ENCODE assay signal across 1 cellular context in the genomic region with DNA sequence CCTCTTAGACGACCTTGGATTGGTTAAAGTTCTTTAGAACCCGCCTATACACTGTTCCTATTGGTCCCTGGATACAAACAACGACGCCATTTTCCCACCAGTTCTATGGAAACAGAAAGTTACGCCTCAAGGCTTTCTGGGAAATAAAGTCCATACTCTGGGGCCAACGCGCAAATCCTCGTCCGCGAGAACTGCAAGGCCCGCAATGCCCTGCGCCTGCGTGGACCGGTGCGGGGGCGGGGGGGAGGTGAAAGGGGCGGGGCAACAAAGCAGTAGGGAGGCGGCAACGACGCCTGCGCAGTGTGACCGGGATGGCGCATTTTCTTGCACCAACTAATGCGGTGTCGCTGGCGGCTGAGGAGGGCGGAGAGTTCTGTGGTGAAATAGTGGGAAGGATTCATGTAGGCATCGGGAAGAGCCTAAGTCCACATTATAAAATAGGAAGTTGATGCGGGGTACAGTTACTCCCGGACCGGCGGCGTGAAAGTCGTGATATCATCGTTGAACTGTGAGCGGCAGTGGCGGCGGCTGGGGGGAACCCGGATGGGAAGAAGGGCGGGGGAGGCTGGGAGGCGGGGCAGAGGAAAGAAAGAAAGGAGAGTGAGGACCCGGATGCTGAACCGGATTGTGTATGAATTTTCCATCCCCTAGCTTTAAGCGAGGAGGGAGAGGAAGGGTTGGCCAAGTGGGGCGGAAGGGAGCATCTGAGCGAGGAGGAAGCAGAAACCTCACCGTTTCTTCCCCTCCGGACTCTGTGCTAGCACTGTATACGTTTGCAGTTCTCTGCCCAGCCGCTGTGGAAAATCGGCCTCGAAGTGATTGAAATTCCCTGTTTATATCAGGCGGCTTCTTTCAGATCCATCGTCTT.
TF ChIP-seq lines count a peak whose summit lies in the region.

Gene GGPS1, plus strand, starts transcription at position 300 of the 868 bp plus-strand sequence. CDS start 6,695 bp downstream, outside the sequence.

TF ChIP-seq in HEK293, 187 proteins besides CTCF, POLR2A, EP300 and RAD21 (continued from another document and continues in another):
- TF ChIP-seq SP7 (tag by site-specific recombination; IDR thresholded peaks at IDR 0.05) (peak; percentile 95), ZNF558 (tag by site-specific recombination; IDR thresholded peaks at IDR 0.05) (peak; percentile 77; the same call in 1 of the 2 replicates), ZNF16 (tag by site-specific recombination; IDR thresholded peaks at IDR 0.05; ENCODE audit: low read depth) (peak; percentile 9; the same call in 1 of the 2 replicates), ZNF274 (IDR thresholded peaks at IDR 0.05; ENCODE audit: low read length) (no peak), ZNF274 (tag by site-specific recombination; IDR thresholded peaks at IDR 0.05; ENCODE audit: borderline replicate concordance) (no peak), ZBTB21 (tag by site-specific recombination; IDR thresholded peaks at IDR 0.05) (peak; percentile 79), BCL11A (tag by site-specific recombination; IDR thresholded peaks at IDR 0.05; ENCODE audit: low read depth) (no peak), ZNF10 (tag by site-specific recombination; IDR thresholded peaks at IDR 0.05) (peak; percentile 64), ZNF350 (tag by site-specific recombination; IDR thresholded peaks at IDR 0.05) (no peak), ZNF76 (tag by site-specific recombination; IDR thresholded peaks at IDR 0.05; ENCODE audit: borderline replicate concordance, low read depth) (peak; percentile 88), ZNF292 (tag by site-specific recombination; IDR thresholded peaks at IDR 0.05; ENCODE audit: borderline replicate concordance, low read depth) (no peak), KLF16 (tag by site-specific recombination; IDR thresholded peaks at IDR 0.05) (peak; percentile 98), ZNF600 (tag by site-specific recombination; IDR thresholded peaks at IDR 0.05) (peak; percentile 93), ZNF555 (tag by site-specific recombination; conservative IDR thresholded peaks at IDR 0.05) (no peak), ZNF580 (tag by site-specific recombination; IDR thresholded peaks at IDR 0.05) (peak; percentile 95), ZNF660 (tag by site-specific recombination; IDR thresholded peaks at IDR 0.05) (peak; percentile 83), ZNF785 (tag by site-specific recombination; IDR thresholded peaks at IDR 0.05) (peak; percentile 36; the same call in 1 of the 2 replicates), ZBTB44 (tag by site-specific recombination; IDR thresholded peaks at IDR 0.05) (peak; percentile 50; the same call in 1 of the 2 replicates), KLF8 (tag by site-specific recombination; IDR thresholded peaks at IDR 0.05) (peak; percentile 96), GLIS1 (tag by site-specific recombination; IDR thresholded peaks at IDR 0.05) (peak; percentile 26), ZNF654 (tag by site-specific recombination; IDR thresholded peaks at IDR 0.05; ENCODE audit: low read depth) (no peak), MZF1 (tag by site-specific recombination; IDR thresholded peaks at IDR 0.05; ENCODE audit: borderline replicate concordance) (peak; percentile 94; the same call in 1 of the 2 replicates), ZNF146 (tag by site-specific recombination; IDR thresholded peaks at IDR 0.05) (peak; percentile 49; the same call in 1 of the 2 replicates), ZNF433 (tag by site-specific recombination; IDR thresholded peaks at IDR 0.05; ENCODE audit: low read depth) (no peak), SP3 (tag by site-specific recombination; IDR thresholded peaks at IDR 0.05) (peak; percentile 97), ZNF585B (tag by site-specific recombination; IDR thresholded peaks at IDR 0.05) (no peak), ZBTB26 (tag by site-specific recombination; optimal IDR thresholded peaks at IDR 0.05) (no peak), ZBTB8A (tag by site-specific recombination; IDR thresholded peaks at IDR 0.05) (peak; percentile 29; the same call in 1 of the 2 replicates), FEZF1 (tag by site-specific recombination; IDR thresholded peaks at IDR 0.05) (no peak), ZNF596 (tag by site-specific recombination; IDR thresholded peaks at IDR 0.05) (peak; percentile 83)
- TF ChIP-seq, protein P1, sequence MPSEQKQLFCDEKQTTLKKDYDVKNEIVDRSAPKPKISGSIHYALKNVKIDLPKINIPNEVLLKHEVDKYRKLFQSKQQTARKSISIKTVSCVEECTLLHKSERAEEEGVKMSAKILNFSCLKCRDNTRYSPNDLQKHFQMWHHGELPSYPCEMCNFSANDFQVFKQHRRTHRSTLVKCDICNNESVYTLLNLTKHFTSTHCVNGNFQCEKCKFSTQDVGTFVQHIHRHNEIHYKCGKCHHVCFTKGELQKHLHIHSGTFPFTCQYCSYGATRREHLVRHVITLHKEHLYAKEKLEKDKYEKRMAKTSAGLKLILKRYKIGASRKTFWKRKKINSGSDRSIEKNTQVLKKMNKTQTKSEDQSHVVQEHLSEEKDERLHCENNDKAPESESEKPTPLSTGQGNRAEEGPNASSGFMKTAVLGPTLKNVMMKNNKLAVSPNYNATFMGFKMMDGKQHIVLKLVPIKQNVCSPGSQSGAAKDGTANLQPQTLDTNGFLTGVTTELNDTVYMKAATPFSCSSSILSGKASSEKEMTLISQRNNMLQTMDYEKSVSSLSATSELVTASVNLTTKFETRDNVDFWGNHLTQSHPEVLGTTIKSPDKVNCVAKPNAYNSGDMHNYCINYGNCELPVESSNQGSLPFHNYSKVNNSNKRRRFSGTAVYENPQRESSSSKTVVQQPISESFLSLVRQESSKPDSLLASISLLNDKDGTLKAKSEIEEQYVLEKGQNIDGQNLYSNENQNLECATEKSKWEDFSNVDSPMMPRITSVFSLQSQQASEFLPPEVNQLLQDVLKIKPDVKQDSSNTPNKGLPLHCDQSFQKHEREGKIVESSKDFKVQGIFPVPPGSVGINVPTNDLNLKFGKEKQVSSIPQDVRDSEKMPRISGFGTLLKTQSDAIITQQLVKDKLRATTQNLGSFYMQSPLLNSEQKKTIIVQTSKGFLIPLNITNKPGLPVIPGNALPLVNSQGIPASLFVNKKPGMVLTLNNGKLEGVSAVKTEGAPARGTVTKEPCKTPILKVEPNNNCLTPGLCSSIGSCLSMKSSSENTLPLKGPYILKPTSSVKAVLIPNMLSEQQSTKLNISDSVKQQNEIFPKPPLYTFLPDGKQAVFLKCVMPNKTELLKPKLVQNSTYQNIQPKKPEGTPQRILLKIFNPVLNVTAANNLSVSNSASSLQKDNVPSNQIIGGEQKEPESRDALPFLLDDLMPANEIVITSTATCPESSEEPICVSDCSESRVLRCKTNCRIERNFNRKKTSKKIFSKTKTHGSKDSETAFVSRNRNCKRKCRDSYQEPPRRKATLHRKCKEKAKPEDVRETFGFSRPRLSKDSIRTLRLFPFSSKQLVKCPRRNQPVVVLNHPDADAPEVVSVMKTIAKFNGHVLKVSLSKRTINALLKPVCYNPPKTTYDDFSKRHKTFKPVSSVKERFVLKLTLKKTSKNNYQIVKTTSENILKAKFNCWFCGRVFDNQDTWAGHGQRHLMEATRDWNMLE (tag by site-specific recombination; conservative IDR thresholded peaks at IDR 0.05; ENCODE audit: low read depth): peak; percentile 73
- TF ChIP-seq, protein P2, sequence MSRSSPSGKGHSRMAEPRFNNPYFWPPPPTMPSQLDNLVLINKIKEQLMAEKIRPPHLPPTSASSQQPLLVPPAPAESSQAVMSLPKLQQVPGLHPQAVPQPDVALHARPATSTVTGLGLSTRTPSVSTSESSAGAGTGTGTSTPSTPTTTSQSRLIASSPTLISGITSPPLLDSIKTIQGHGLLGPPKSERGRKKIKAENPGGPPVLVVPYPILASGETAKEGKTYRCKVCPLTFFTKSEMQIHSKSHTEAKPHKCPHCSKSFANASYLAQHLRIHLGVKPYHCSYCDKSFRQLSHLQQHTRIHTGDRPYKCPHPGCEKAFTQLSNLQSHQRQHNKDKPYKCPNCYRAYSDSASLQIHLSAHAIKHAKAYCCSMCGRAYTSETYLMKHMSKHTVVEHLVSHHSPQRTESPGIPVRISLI (tag by site-specific recombination; IDR thresholded peaks at IDR 0.05): peak; percentile 89
- TF ChIP-seq, protein P3, sequence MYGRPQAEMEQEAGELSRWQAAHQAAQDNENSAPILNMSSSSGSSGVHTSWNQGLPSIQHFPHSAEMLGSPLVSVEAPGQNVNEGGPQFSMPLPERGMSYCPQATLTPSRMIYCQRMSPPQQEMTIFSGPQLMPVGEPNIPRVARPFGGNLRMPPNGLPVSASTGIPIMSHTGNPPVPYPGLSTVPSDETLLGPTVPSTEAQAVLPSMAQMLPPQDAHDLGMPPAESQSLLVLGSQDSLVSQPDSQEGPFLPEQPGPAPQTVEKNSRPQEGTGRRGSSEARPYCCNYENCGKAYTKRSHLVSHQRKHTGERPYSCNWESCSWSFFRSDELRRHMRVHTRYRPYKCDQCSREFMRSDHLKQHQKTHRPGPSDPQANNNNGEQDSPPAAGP (tag by site-specific recombination; IDR thresholded peaks at IDR 0.05): peak; percentile 93; the same call in 1 of the 2 replicates
- TF ChIP-seq, protein P4, sequence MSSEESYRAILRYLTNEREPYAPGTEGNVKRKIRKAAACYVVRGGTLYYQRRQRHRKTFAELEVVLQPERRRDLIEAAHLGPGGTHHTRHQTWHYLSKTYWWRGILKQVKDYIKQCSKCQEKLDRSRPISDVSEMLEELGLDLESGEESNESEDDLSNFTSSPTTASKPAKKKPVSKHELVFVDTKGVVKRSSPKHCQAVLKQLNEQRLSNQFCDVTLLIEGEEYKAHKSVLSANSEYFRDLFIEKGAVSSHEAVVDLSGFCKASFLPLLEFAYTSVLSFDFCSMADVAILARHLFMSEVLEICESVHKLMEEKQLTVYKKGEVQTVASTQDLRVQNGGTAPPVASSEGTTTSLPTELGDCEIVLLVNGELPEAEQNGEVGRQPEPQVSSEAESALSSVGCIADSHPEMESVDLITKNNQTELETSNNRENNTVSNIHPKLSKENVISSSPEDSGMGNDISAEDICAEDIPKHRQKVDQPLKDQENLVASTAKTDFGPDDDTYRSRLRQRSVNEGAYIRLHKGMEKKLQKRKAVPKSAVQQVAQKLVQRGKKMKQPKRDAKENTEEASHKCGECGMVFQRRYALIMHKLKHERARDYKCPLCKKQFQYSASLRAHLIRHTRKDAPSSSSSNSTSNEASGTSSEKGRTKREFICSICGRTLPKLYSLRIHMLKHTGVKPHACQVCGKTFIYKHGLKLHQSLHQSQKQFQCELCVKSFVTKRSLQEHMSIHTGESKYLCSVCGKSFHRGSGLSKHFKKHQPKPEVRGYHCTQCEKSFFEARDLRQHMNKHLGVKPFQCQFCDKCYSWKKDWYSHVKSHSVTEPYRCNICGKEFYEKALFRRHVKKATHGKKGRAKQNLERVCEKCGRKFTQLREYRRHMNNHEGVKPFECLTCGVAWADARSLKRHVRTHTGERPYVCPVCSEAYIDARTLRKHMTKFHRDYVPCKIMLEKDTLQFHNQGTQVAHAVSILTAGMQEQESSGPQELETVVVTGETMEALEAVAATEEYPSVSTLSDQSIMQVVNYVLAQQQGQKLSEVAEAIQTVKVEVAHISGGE (tag by site-specific recombination; conservative IDR thresholded peaks at IDR 0.05; ENCODE audit: low read depth): peak; percentile 98
- TF ChIP-seq, protein P5, sequence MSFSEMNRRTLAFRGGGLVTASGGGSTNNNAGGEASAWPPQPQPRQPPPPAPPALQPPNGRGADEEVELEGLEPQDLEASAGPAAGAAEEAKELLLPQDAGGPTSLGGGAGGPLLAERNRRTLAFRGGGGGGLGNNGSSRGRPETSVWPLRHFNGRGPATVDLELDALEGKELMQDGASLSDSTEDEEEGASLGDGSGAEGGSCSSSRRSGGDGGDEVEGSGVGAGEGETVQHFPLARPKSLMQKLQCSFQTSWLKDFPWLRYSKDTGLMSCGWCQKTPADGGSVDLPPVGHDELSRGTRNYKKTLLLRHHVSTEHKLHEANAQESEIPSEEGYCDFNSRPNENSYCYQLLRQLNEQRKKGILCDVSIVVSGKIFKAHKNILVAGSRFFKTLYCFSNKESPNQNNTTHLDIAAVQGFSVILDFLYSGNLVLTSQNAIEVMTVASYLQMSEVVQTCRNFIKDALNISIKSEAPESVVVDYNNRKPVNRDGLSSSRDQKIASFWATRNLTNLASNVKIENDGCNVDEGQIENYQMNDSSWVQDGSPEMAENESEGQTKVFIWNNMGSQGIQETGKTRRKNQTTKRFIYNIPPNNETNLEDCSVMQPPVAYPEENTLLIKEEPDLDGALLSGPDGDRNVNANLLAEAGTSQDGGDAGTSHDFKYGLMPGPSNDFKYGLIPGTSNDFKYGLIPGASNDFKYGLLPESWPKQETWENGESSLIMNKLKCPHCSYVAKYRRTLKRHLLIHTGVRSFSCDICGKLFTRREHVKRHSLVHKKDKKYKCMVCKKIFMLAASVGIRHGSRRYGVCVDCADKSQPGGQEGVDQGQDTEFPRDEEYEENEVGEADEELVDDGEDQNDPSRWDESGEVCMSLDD (tag by site-specific recombination; IDR thresholded peaks at IDR 0.05): peak; percentile 47; the same call in 1 of the 2 replicates
- TF ChIP-seq, protein P6, sequence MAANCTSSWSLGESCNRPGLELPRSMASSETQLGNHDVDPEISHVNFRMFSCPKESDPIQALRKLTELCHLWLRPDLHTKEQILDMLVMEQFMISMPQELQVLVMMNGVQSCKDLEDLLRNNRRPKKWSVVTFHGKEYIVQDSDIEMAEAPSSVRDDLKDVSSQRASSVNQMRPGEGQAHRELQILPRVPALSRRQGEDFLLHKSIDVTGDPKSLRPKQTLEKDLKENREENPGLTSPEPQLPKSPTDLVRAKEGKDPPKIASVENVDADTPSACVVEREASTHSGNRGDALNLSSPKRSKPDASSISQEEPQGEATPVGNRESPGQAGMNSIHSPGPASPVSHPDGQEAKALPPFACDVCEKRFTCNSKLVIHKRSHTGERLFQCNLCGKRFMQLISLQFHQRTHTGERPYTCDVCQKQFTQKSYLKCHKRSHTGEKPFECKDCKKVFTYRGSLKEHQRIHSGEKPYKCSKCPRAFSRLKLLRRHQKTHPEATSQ (tag by site-specific recombination; IDR thresholded peaks at IDR 0.05): 0 out of 2 replicates have a peak, but pooled peaks have one; percentile 63
